ENCODE assay signal across 33 cellular contexts in genomic region chr10:49644035-49644345, GRCh38. TPM values are rescaled to one million over a fixed set of nuclear protein-coding genes. Genes with fewer than 3 reads are reported as not detected.
"Had no signal": no experiment of that assay in that cellular context is flagged by ENCODE, and none has a peak within 500 bp of the region (broad histone marks: within the 10 kb centered on the region; RNA-seq: fewer than 3 reads in every experiment).

No MANE protein-coding gene starts in this region.

- H3K4me1 ChIP-seq: ascending aorta, SJCRH30 had no signal

- H3K27ac ChIP-seq: ascending aorta, cardiac muscle cell, SJCRH30, SK-N-MC had no signal

- H3K4me3 ChIP-seq: ascending aorta, cardiac muscle cell, SJCRH30, SK-N-MC had no signal

- H3K4me1 Mint-ChIP-seq: activated CD4-positive, alpha-beta T cell treated with anti-CD3 and anti-CD28 coated beads for 36 hours had no signal

- H3K4me3 Mint-ChIP-seq: activated CD4-positive, alpha-beta memory T cell treated with anti-CD3 and anti-CD28 coated beads, Interleukin-2, amount 10 ng/mL, durations not matched to agents 7 days and 5 days; activated CD4-positive, alpha-beta T cell treated with anti-CD3 and anti-CD28 coated beads for 36 hours; activated CD8-positive, alpha-beta memory T cell treated with anti-CD3 and anti-CD28 coated beads, Interleukin-2, amount 10 ng/mL, durations not matched to agents 7 days and 5 days; activated naive CD4-positive, alpha-beta T cell treated with anti-CD3 and anti-CD28 coated beads, Interleukin-2, amount 10 ng/mL, durations not matched to agents 7 days and 5 days; activated naive CD8-positive, alpha-beta T cell; central memory CD8-positive, alpha-beta T cell had no signal

- H3K36me3 ChIP-seq: ascending aorta, cardiac muscle cell, SJCRH30 had no signal

- H3K9me3 ChIP-seq: ascending aorta, SJCRH30 had no signal

- H3K27me3 ChIP-seq: ascending aorta, cardiac muscle cell, SJCRH30 had no signal

- H3K27ac Mint-ChIP-seq: activated CD4-positive, alpha-beta memory T cell treated with anti-CD3 and anti-CD28 coated beads, Interleukin-2, amount 10 ng/mL, durations not matched to agents 7 days and 5 days; activated CD4-positive, alpha-beta T cell treated with anti-CD3 and anti-CD28 coated beads for 36 hours; activated CD8-positive, alpha-beta memory T cell treated with anti-CD3 and anti-CD28 coated beads, Interleukin-2, amount 10 ng/mL, durations not matched to agents 7 days and 5 days; activated naive CD4-positive, alpha-beta T cell treated with anti-CD3 and anti-CD28 coated beads, Interleukin-2, amount 10 ng/mL, durations not matched to agents 7 days and 5 days; activated naive CD8-positive, alpha-beta T cell had no signal

- ATAC-seq: activated CD4-positive, alpha-beta T cell treated with anti-CD3 and anti-CD28 coated beads for 36 hours; activated CD4-positive, CD25-positive, alpha-beta regulatory T cell treated with anti-CD3 and anti-CD28 coated beads, Interleukin-2, amount 50 U/mL, for 24 hours; activated CD8-positive, alpha-beta memory T cell treated with anti-CD3 and anti-CD28 coated beads, Interleukin-2, amount 10 ng/mL, durations not matched to agents 7 days and 5 days; Panc1 had no signal

- H3K36me3 Mint-ChIP-seq: activated CD8-positive, alpha-beta memory T cell treated with anti-CD3 and anti-CD28 coated beads, Interleukin-2, amount 10 ng/mL, durations not matched to agents 7 days and 5 days; activated naive CD4-positive, alpha-beta T cell treated with anti-CD3 and anti-CD28 coated beads, Interleukin-2, amount 10 ng/mL, durations not matched to agents 7 days and 5 days; activated naive CD8-positive, alpha-beta T cell had no signal

- DNase-seq: activated CD4-positive, alpha-beta memory T cell treated with anti-CD3 and anti-CD28 coated beads, Interleukin-2, amount 10 ng/mL, durations not matched to agents 7 days and 5 days; activated CD4-positive, alpha-beta T cell treated with anti-CD3 and anti-CD28 coated beads for 36 hours; activated CD8-positive, alpha-beta memory T cell treated with anti-CD3 and anti-CD28 coated beads for 24 hours; activated CD8-positive, alpha-beta memory T cell treated with anti-CD3 and anti-CD28 coated beads, Interleukin-2, amount 10 ng/mL, durations not matched to agents 7 days and 5 days; activated CD8-positive, alpha-beta memory T cell treated with anti-CD3 and anti-CD28 coated beads, Interleukin-2, amount 50 U/mL, for 48 hours; activated effector memory CD4-positive, alpha-beta T cell treated with Interleukin-2 at 50 U/mL for 16 hours; activated naive CD4-positive, alpha-beta T cell treated with anti-CD3 and anti-CD28 coated beads, Interleukin-2, amount 10 ng/mL, durations not matched to agents 7 days and 5 days; activated T-cell treated with anti-CD3 and anti-CD28 coated beads, Interleukin-2, amount 50 U/mL, for 48 hours; amygdala; MM.1S; MV-4-11; NCI-H1092; NCI-H1436 treated with DMSO at 0.1 percent for 48 hours; NCI-H1694 treated with DMSO at 0.1 percent for 48 hours; NCI-H2029; NCI-H345; NCI-H524 treated with DMSO at 0.1 percent for 48 hours; SHP77; SJCRH30; T1000 had no signal

- H3K9me3 Mint-ChIP-seq: activated CD4-positive, alpha-beta memory T cell treated with anti-CD3 and anti-CD28 coated beads, Interleukin-2, amount 10 ng/mL, durations not matched to agents 7 days and 5 days; activated naive CD4-positive, alpha-beta T cell treated with anti-CD3 and anti-CD28 coated beads, Interleukin-2, amount 10 ng/mL, durations not matched to agents 7 days and 5 days; central memory CD8-positive, alpha-beta T cell had no signal

RNA-seq across cellular contexts. Expression of gene CHAT, which starts 30.2 kb away (rescaled TPM):
- total RNA-seq: activated CD4-positive, alpha-beta memory T cell treated with anti-CD3 and anti-CD28 coated beads, Interleukin-2, amount 10 ng/mL, durations not matched to agents 7 days and 5 days; activated CD4-positive, alpha-beta T cell treated with anti-CD3 and anti-CD28 coated beads for 36 hours; activated CD8-positive, alpha-beta memory T cell treated with anti-CD3 and anti-CD28 coated beads, Interleukin-2, amount 10 ng/mL, durations not matched to agents 7 days and 5 days; ascending aorta; cardiac muscle cell; LHCN-M2; NCI-H460; RPMI7951; SJCRH30; T-helper 1 cell treated with Interleukin-12 subunit alpha and Interleukin-12 subunit beta and Interleukin-4 antibody, amounts not matched to agents 30 ng/mL and 1 ng/mL, for 36 hours had no signal
- polyA plus RNA-seq: adipose tissue, cardiac muscle cell had no signal

RNA-seq across cellular contexts. Expression of gene SLC18A3, which starts 33.9 kb away (rescaled TPM):
- total RNA-seq: activated CD4-positive, alpha-beta memory T cell treated with anti-CD3 and anti-CD28 coated beads, Interleukin-2, amount 10 ng/mL, durations not matched to agents 7 days and 5 days; activated CD4-positive, alpha-beta T cell treated with anti-CD3 and anti-CD28 coated beads for 36 hours; activated CD8-positive, alpha-beta memory T cell treated with anti-CD3 and anti-CD28 coated beads, Interleukin-2, amount 10 ng/mL, durations not matched to agents 7 days and 5 days; ascending aorta; cardiac muscle cell; LHCN-M2; NCI-H460; RPMI7951; SJCRH30; T-helper 1 cell treated with Interleukin-12 subunit alpha and Interleukin-12 subunit beta and Interleukin-4 antibody, amounts not matched to agents 30 ng/mL and 1 ng/mL, for 36 hours; T-helper 2 cell treated with Interferon-gamma antibody and Interleukin-4, amounts not matched to agents 100 ng/mL and 5 ng/mL, for 36 hours had no signal
- polyA plus RNA-seq: cardiac muscle cell had no signal

RNA-seq across cellular contexts. Expression of gene C10orf53, which starts 35.5 kb away (rescaled TPM):
- total RNA-seq: activated CD4-positive, alpha-beta memory T cell treated with anti-CD3 and anti-CD28 coated beads, Interleukin-2, amount 10 ng/mL, durations not matched to agents 7 days and 5 days; activated CD4-positive, alpha-beta T cell treated with anti-CD3 and anti-CD28 coated beads for 36 hours; activated CD8-positive, alpha-beta memory T cell treated with anti-CD3 and anti-CD28 coated beads, Interleukin-2, amount 10 ng/mL, durations not matched to agents 7 days and 5 days; ascending aorta; cardiac muscle cell; LHCN-M2; NCI-H460; RPMI7951; SJCRH30; T-helper 1 cell treated with Interleukin-12 subunit alpha and Interleukin-12 subunit beta and Interleukin-4 antibody, amounts not matched to agents 30 ng/mL and 1 ng/mL, for 36 hours; T-helper 2 cell treated with Interferon-gamma antibody and Interleukin-4, amounts not matched to agents 100 ng/mL and 5 ng/mL, for 36 hours had no signal
- polyA plus RNA-seq: adipose tissue, cardiac muscle cell had no signal
